ENCODE assay signal across 20 cellular contexts in genomic region chr7:123673137-123673732, GRCh38. TPM values are rescaled to one million over a fixed set of nuclear protein-coding genes. Genes with fewer than 3 reads are reported as not detected.
DNase-seq lines count a peak whose midpoint lies in the region; ATAC-seq and TF ChIP-seq lines count a peak whose summit lies in the region.
"Had no signal": no experiment of that assay in that cellular context is flagged by ENCODE, and none has a peak within 500 bp of the region (broad histone marks: within the 10 kb centered on the region; RNA-seq: fewer than 3 reads in every experiment).

No MANE protein-coding gene starts in this region.

- H3K36me3 ChIP-seq in heart right ventricle = no peaks in the 10 kb centered on the region
- H3K36me3 ChIP-seq: MG63, SJCRH30 had no signal

- peak overlapping the region in 6 of 10 donors; percentile 10 to 61 (median 39) for H3K27ac ChIP-seq in heart right ventricle

- H3K27ac Mint-ChIP-seq in mesothelial cell of epicardium = peak overlapping the region; percentile 80
- peak overlapping the region; percentile 24 for H3K27ac Mint-ChIP-seq in type B pancreatic cell

- no peaks in the 10 kb centered on the region for H3K9me3 ChIP-seq in heart right ventricle
- H3K9me3 ChIP-seq: Caco-2, MG63, SJCRH30 had no signal

- H3K4me1 Mint-ChIP-seq in mesothelial cell of epicardium (peaks cover 40% of the 10 kb centered on the region), type B pancreatic cell (ENCODE audit: unreplicated experiment) (peaks cover 7% of the 10 kb centered on the region)

- no peaks in the 10 kb centered on the region for H3K27me3 ChIP-seq in heart right ventricle
- H3K27me3 ChIP-seq: MG63, SJCRH30 had no signal

- TF ChIP-seq CTCF in heart right ventricle (IDR thresholded peaks at IDR 0.05) (no peak), epithelial cell of esophagus (IDR thresholded peaks at IDR 0.05; ENCODE audit: insufficient read depth, low read depth, low read length, missing control alignments) (no peak), mesothelial cell of epicardium (IDR thresholded peaks at IDR 0.05; ENCODE audit: unreplicated experiment) (no peak), type B pancreatic cell (conservative IDR thresholded peaks at IDR 0.05) (no peak)

- H3K9me3 Mint-ChIP-seq in mesothelial cell of epicardium (no peaks in the 10 kb centered on the region), type B pancreatic cell (no peaks in the 10 kb centered on the region)

- peaks cover 0 to 41% (median 24%) of the 10 kb centered on the region in 9 donors for H3K4me1 ChIP-seq in heart right ventricle
- H3K4me1 ChIP-seq: Caco-2 had no signal

- H3K4me3 ChIP-seq in heart right ventricle = no peak overlapping the region
- no peak overlapping the region for H3K4me3 ChIP-seq in epithelial cell of esophagus (ENCODE audit: low read length)
- H3K4me3 ChIP-seq: MG63, SJCRH30 had no signal

- H3K4me3 Mint-ChIP-seq in mesothelial cell of epicardium = no peak overlapping the region
- H3K4me3 Mint-ChIP-seq in type B pancreatic cell = no peak overlapping the region

- H3K36me3 Mint-ChIP-seq in mesothelial cell of epicardium = no peaks in the 10 kb centered on the region
- H3K36me3 Mint-ChIP-seq in type B pancreatic cell = no peaks in the 10 kb centered on the region

- 93 to 95% methylated on average over 5 of the region's 5 CpGs for WGBS in heart right ventricle, 2 donors

- DNase-seq in heart right ventricle = no peak
- DNase-seq in cardiac septum (ENCODE audit: low spot score) = no peak
- peak; percentile 55 for DNase-seq in epithelial cell of esophagus (ENCODE audit: low read depth)
- DNase-seq in mesothelial cell of epicardium (ENCODE audit: low spot score in 2 of 2, unreplicated experiment in 2 of 2) = no peak
- no peak for DNase-seq in type B pancreatic cell (ENCODE audit: extremely low spot score, unreplicated experiment)
- DNase-seq in NCI-H2107 (lab: John Stamatoyannopoulos, UW) = no peak
- no peak for DNase-seq in NCI-H2227 treated with DMSO at 0.1 percent for 48 hours (lab: John Stamatoyannopoulos, UW)
- DNase-seq: AML-193, Caco-2, DMS53, H7, KBM-7, MG63, NCI-H1092 treated with DMSO at 0.1 percent for 48 hours, NCI-H1694 treated with DMSO at 0.1 percent for 48 hours, NCI-H2171, NCI-H774 had no signal

- H3K27me3 Mint-ChIP-seq in mesothelial cell of epicardium (ENCODE audit: low read depth) (no peaks in the 10 kb centered on the region), type B pancreatic cell (no peaks in the 10 kb centered on the region)

- intact Hi-C loops in heart right ventricle (cut with DNase I) (loop anchor here in 1 of 10 donors (10.0 kb wide), 1 partner anchor 178 kb away; no protein-coding TSS in a partner anchor), cardiac septum (cut with DNase I) (no loop called here)

- ATAC-seq in heart right ventricle (peak in 3 of 8 donors; percentile 11 to 60 (median 21)), HG02852 (IDR thresholded peaks at IDR 0.05; ENCODE audit: unreplicated experiment) (no peak)

RNA-seq across cellular contexts. Expression of gene LMOD2, which starts 17.6 kb away (rescaled TPM):
- total RNA-seq in heart right ventricle (1,000 to 10,000 TPM in 6 of 10 donors, 100 to 1,000 TPM in 4; 195 to 2,841 (median 1,290) TPM), cardiac septum (1,161 TPM), mesothelial cell of epicardium (not detected in 3 replicates), type B pancreatic cell (ENCODE audit: low replicate concordance) (0.19 TPM in 1 of 2 replicates, not detected in the other)
- polyA plus RNA-seq in heart right ventricle = 100 to 1,000 TPM; 115 to 281 TPM
- total RNA-seq: Caco-2, H7, NCI-H460 had no signal

Comparison
In these comparisons a context has a peak if more than half of its experiments do, and no peak if none do; other contexts are left out.
1. RNA of gene LMOD2, which starts 17.6 kb away (total RNA-seq): 195 to 2,841 TPM in heart right ventricle and 1,161 TPM in cardiac septum (single experiment); 0.19 TPM in type B pancreatic cell and not detected in mesothelial cell of epicardium; every median in the first group is over 100 times any median in the second.